In genomic region chr9:127825319-127826051, GRCh38 we compare ENCODE assay signal across 6 cellular contexts. TPM values are rescaled to one million over a fixed set of nuclear protein-coding genes. Genes with fewer than 3 reads are reported as not detected.
DNase-seq lines count a peak whose midpoint lies in the region; ATAC-seq and TF ChIP-seq lines count a peak whose summit lies in the region.

No MANE protein-coding gene starts in this region.

- whole genome bisulfite sequencing in esophagus muscularis mucosa: 45% methylated on average over 23 of the region's 42 CpGs

- H3K4me3 ChIP-seq in esophagus muscularis mucosa (no peak overlapping the region), foreskin fibroblast (ENCODE audit: low read depth in 1 of 2, low read length in 2 of 2) (no peak overlapping the region)

- H3K4me1 ChIP-seq in esophagus muscularis mucosa: peaks cover 43 to 54% (median 49%) of the 10 kb centered on the region in 4 donors

- peaks cover 0 to 28% (median 7%) of the 10 kb centered on the region in 4 donors for H3K27me3 ChIP-seq in esophagus muscularis mucosa

- peak; percentile 29 to 30 for ATAC-seq in stimulated activated naive B cell treated with anti-CD40 and anti-IgM and Interleukin-4, amounts not matched to agents 10 μg/mL and 1 μg/mL and 100 μg/mL, for 72 hours (replicated peaks)
- ATAC-seq in GM21367 (IDR thresholded peaks at IDR 0.05; ENCODE audit: unreplicated experiment): no peak

- H3K36me3 ChIP-seq in esophagus muscularis mucosa: peaks cover 5 to 83% (median 29%) of the 10 kb centered on the region in 4 donors

- intact Hi-C loops in esophagus muscularis mucosa (cut with DNase I): no loop called here

- no peak overlapping the region for H3K4me3 Mint-ChIP-seq in stimulated activated naive B cell treated with anti-CD40 and anti-IgM and Interleukin-4, amounts not matched to agents 10 μg/mL and 1 μg/mL and 100 μg/mL, for 72 hours

- H3K9me3 Mint-ChIP-seq in stimulated activated naive B cell treated with anti-CD40 and anti-IgM and Interleukin-4, amounts not matched to agents 10 μg/mL and 1 μg/mL and 100 μg/mL, for 72 hours: no peaks in the 10 kb centered on the region

- TF ChIP-seq POLR2A in esophagus muscularis mucosa (IDR thresholded peaks at IDR 0.05; ENCODE audit: low read depth): no peak

- peaks cover 26 to 46% of the 10 kb centered on the region in 2 donors for H3K36me3 Mint-ChIP-seq in stimulated activated naive B cell treated with anti-CD40 and anti-IgM and Interleukin-4, amounts not matched to agents 10 μg/mL and 1 μg/mL and 100 μg/mL, for 72 hours

- TF ChIP-seq CTCF in esophagus muscularis mucosa (IDR thresholded peaks at IDR 0.05) (peak in 2 of 3 experiments; percentile 29 to 43), foreskin fibroblast (IDR thresholded peaks at IDR 0.05; ENCODE audit: low read depth, low read length) (no peak)

- H3K4me1 Mint-ChIP-seq in stimulated activated naive B cell treated with anti-CD40 and anti-IgM and Interleukin-4, amounts not matched to agents 10 μg/mL and 1 μg/mL and 100 μg/mL, for 72 hours: peaks cover 9 to 14% of the 10 kb centered on the region in 2 donors

- no peaks in the 10 kb centered on the region for H3K9me3 ChIP-seq in esophagus muscularis mucosa

- no peak overlapping the region for H3K27ac ChIP-seq in esophagus muscularis mucosa (replicated peaks in 1 of 4)

- H3K27me3 Mint-ChIP-seq in stimulated activated naive B cell treated with anti-CD40 and anti-IgM and Interleukin-4, amounts not matched to agents 10 μg/mL and 1 μg/mL and 100 μg/mL, for 72 hours: no peaks in the 10 kb centered on the region

- DNase-seq in NCI-H146 (lab: John Stamatoyannopoulos, UW) (peak; percentile 40), NCI-H146 treated with DMSO at 0.1 percent for 48 hours (lab: John Stamatoyannopoulos, UW; ENCODE audit: unreplicated experiment) (no peak), esophagus muscularis mucosa (ENCODE audit: extremely low spot score) (no peak), foreskin fibroblast (no peak)
- DNase-seq in stimulated activated naive B cell treated with anti-CD40 and anti-IgM and Interleukin-4, amounts not matched to agents 10 μg/mL and 1 μg/mL and 100 μg/mL, for 72 hours: no peak

- TF ChIP-seq EP300 in esophagus muscularis mucosa (IDR thresholded peaks at IDR 0.05): no peak

- H3K27ac Mint-ChIP-seq in stimulated activated naive B cell treated with anti-CD40 and anti-IgM and Interleukin-4, amounts not matched to agents 10 μg/mL and 1 μg/mL and 100 μg/mL, for 72 hours: peak overlapping the region; percentile 56

RNA-seq across cellular contexts. Expression of gene FPGS, which starts 22.8 kb away (rescaled TPM):
- total RNA-seq in esophagus muscularis mucosa: 10 to 100 TPM; 36.1 to 56.3 (median 50.1) TPM

RNA-seq across cellular contexts. Expression of gene ENG, which starts 29.0 kb away (rescaled TPM):
- 10 to 100 TPM; 36.5 to 91.2 (median 78.3) TPM for total RNA-seq in esophagus muscularis mucosa

RNA-seq across cellular contexts. Expression of gene CDK9, which starts 39.7 kb away (rescaled TPM):
- total RNA-seq in esophagus muscularis mucosa: 10 to 100 TPM; 54.4 to 79.6 (median 71.7) TPM

RNA-seq across cellular contexts. Expression of gene SH2D3C, which starts 47.0 kb away (rescaled TPM):
- total RNA-seq in esophagus muscularis mucosa: 10 to 100 TPM in 3 of 4 donors, 1 to 10 TPM in 1; 5.0 to 18.1 (median 14.3) TPM

RNA-seq across cellular contexts. Expression of gene AK1, which starts 52.0 kb away (rescaled TPM):
- total RNA-seq in esophagus muscularis mucosa: 10 to 100 TPM; 37.4 to 75.0 (median 56.0) TPM
